Comparison of ENCODE assay signal across 30 cellular contexts in genomic region chr17:72891627-72892026, GRCh38.
"Had no signal": no experiment of that assay in that cellular context is flagged by ENCODE, and none has a peak within 500 bp of the region (broad histone marks: within the 10 kb centered on the region; RNA-seq: fewer than 3 reads in every experiment).

No MANE protein-coding gene starts in this region.

- H3K4me2 ChIP-seq: smooth muscle cell had no signal

- H3K27me3 ChIP-seq: esophagus squamous epithelium, gastrocnemius medialis, neutrophil, pancreas, right atrium auricular region, testis, tibial artery had no signal

- ATAC-seq: effector memory CD8-positive, alpha-beta T cell; gastrocnemius medialis; mucosa of descending colon; natural killer cell treated with Interleukin-12 subunit alpha and Interleukin-12 subunit beta and Interleukin-15 and Interleukin-18, amount 100 ng/mL, for 72 hours; pancreas; sciatic nerve had no signal

- DNase-seq: cortex of kidney; effector memory CD8-positive, alpha-beta T cell; erythroblast; esophagus squamous epithelium; gastrocnemius medialis; head of caudate nucleus; mucosa of descending colon; naive B cell; pancreas; stimulated activated CD4-positive, alpha-beta T cell treated with anti-CD3 and anti-CD28 coated beads, Interleukin-12 subunit alpha, Interleukin-12 subunit beta, amount 100 ng/mL, for 4 hours; stimulated activated CD4-positive, alpha-beta T cell treated with anti-CD3 and anti-CD28 coated beads, Interleukin-1b, Interleukin-23, amount 100 ng/mL, for 48 hours; stimulated activated CD4-positive, alpha-beta T cell treated with anti-CD3 and anti-CD28 coated beads, Interleukin-4, amount 100 ng/mL, for 1 hour; stimulated activated CD8-positive, alpha-beta memory T cell treated with anti-CD3 and anti-CD28 coated beads, Interleukin-4, amount 100 ng/mL, for 48 hours; stimulated activated naive CD4-positive, alpha-beta T cell; substantia nigra; testis; tibial artery had no signal

- H3K4me3 ChIP-seq: esophagus squamous epithelium, gastrocnemius medialis, lung, mucosa of descending colon, pancreas, prostate gland, right atrium auricular region, smooth muscle cell, testis, tibial artery had no signal

- H3K36me3 ChIP-seq: gastrocnemius medialis, pancreas, prostate gland had no signal

- H3K9me3 ChIP-seq: esophagus squamous epithelium, gastrocnemius medialis, mucosa of descending colon, neutrophil, pancreas, prostate gland, right atrium auricular region, testis, tibial artery had no signal

- H3K4me1 ChIP-seq: esophagus squamous epithelium, gastrocnemius medialis, pancreas, prostate gland, right atrium auricular region, testis, tibial artery had no signal

- H3K4me3 Mint-ChIP-seq: effector memory CD8-positive, alpha-beta T cell; memory B cell; mesothelial cell of epicardium; natural killer cell treated with Interleukin-12 subunit alpha and Interleukin-12 subunit beta and Interleukin-15 and Interleukin-18, amount 100 ng/mL, for 72 hours; neural crest cell; type B pancreatic cell had no signal

- H3K27me3 Mint-ChIP-seq: effector memory CD8-positive, alpha-beta T cell; memory B cell; naive B cell; natural killer cell treated with Interleukin-12 subunit alpha and Interleukin-12 subunit beta and Interleukin-15 and Interleukin-18, amount 100 ng/mL, for 72 hours; type B pancreatic cell had no signal

- H3K27ac ChIP-seq: esophagus squamous epithelium, gastrocnemius medialis, neutrophil, pancreas, prostate gland, right atrium auricular region, testis, tibial artery had no signal

- H3K36me3 Mint-ChIP-seq: mesothelial cell of epicardium, type B pancreatic cell had no signal

- H3K4me1 Mint-ChIP-seq: memory B cell, mesothelial cell of epicardium had no signal

- FAIRE-seq: endometrium, keratinocyte, pancreas had no signal

- H3K9me3 Mint-ChIP-seq: effector memory CD8-positive, alpha-beta T cell; memory B cell; natural killer cell treated with Interleukin-12 subunit alpha and Interleukin-12 subunit beta and Interleukin-15 and Interleukin-18, amount 100 ng/mL, for 72 hours; type B pancreatic cell had no signal

- H3K27ac Mint-ChIP-seq: effector memory CD8-positive, alpha-beta T cell; memory B cell; mesothelial cell of epicardium; naive B cell; natural killer cell treated with Interleukin-12 subunit alpha and Interleukin-12 subunit beta and Interleukin-15 and Interleukin-18, amount 100 ng/mL, for 72 hours; type B pancreatic cell had no signal
